ENCODE assay signal across 1 cellular context in the genomic region with DNA sequence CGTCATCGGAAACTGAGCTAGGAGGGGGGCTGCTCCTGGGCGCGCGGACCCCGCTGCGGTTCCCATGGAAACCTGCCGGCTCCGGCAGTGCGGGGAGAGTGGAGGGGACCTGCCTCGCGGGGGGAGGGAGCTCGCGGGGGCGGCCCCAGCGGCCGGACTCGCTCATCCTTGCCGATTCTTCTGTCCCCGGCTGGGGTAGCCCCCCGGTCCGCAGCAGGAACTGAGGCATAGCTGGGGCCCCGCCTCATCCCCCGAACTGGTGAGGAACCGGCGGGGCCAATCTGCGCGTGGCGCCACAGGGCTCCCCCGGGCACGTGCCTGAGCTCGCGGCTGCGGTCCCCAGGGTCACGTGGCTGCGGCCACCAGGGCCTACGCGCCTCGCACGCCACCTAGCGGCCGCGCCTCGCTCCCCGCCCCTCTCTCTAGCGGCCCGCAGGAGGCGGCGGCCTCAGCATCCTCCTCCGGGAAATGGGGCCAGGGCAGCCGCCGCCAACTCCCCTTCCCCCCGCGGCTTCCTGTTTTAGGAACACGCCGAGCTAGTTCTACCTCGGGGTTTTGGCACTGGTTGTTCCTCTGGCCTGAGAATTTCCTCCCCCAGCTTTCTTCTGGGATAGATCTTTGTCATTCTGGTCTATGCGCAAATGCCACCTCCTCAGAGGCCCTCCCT.
TF ChIP-seq lines count a peak whose summit lies in the region.

No MANE protein-coding gene starts in this region.

TF ChIP-seq in HepG2, 621 proteins besides CTCF, POLR2A, EP300 and RAD21 (continued from another document and continues in another):
- 0 out of 2 replicates have a peak, but pooled peaks have one; percentile 30 for TF ChIP-seq ZFAT (CRISPR knock-in tag; conservative IDR thresholded peaks at IDR 0.05)
- TF ChIP-seq, protein P1, sequence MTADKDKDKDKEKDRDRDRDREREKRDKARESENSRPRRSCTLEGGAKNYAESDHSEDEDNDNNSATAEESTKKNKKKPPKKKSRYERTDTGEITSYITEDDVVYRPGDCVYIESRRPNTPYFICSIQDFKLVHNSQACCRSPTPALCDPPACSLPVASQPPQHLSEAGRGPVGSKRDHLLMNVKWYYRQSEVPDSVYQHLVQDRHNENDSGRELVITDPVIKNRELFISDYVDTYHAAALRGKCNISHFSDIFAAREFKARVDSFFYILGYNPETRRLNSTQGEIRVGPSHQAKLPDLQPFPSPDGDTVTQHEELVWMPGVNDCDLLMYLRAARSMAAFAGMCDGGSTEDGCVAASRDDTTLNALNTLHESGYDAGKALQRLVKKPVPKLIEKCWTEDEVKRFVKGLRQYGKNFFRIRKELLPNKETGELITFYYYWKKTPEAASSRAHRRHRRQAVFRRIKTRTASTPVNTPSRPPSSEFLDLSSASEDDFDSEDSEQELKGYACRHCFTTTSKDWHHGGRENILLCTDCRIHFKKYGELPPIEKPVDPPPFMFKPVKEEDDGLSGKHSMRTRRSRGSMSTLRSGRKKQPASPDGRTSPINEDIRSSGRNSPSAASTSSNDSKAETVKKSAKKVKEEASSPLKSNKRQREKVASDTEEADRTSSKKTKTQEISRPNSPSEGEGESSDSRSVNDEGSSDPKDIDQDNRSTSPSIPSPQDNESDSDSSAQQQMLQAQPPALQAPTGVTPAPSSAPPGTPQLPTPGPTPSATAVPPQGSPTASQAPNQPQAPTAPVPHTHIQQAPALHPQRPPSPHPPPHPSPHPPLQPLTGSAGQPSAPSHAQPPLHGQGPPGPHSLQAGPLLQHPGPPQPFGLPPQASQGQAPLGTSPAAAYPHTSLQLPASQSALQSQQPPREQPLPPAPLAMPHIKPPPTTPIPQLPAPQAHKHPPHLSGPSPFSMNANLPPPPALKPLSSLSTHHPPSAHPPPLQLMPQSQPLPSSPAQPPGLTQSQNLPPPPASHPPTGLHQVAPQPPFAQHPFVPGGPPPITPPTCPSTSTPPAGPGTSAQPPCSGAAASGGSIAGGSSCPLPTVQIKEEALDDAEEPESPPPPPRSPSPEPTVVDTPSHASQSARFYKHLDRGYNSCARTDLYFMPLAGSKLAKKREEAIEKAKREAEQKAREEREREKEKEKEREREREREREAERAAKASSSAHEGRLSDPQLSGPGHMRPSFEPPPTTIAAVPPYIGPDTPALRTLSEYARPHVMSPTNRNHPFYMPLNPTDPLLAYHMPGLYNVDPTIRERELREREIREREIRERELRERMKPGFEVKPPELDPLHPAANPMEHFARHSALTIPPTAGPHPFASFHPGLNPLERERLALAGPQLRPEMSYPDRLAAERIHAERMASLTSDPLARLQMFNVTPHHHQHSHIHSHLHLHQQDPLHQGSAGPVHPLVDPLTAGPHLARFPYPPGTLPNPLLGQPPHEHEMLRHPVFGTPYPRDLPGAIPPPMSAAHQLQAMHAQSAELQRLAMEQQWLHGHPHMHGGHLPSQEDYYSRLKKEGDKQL (CRISPR knock-in tag; IDR thresholded peaks at IDR 0.05; ENCODE audit: low read depth) = no peak
- TF ChIP-seq MLX (CRISPR knock-in tag; IDR thresholded peaks at IDR 0.05) = peak; percentile 76; the same call in 1 of the 2 replicates
- 0 out of 2 replicates have a peak, but pooled peaks have one; percentile 41 for TF ChIP-seq TP53 (CRISPR knock-in tag; conservative IDR thresholded peaks at IDR 0.05)
- TF ChIP-seq PCBP1 (IDR thresholded peaks at IDR 0.05; ENCODE audit: borderline replicate concordance, low read depth, low read length) = no peak
- peak; percentile 37; the same call in 1 of the 2 replicates for TF ChIP-seq DR1 (CRISPR knock-in tag; IDR thresholded peaks at IDR 0.05)
- TF ChIP-seq ZNF17 (CRISPR knock-in tag; IDR thresholded peaks at IDR 0.05) = no peak
- TF ChIP-seq KDM1A (CRISPR knock-in tag; IDR thresholded peaks at IDR 0.05) = peak; percentile 91
- TF ChIP-seq, protein P2, sequence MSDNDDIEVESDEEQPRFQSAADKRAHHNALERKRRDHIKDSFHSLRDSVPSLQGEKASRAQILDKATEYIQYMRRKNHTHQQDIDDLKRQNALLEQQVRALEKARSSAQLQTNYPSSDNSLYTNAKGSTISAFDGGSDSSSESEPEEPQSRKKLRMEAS (IDR thresholded peaks at IDR 0.05) = peak; percentile 99
- no peak for TF ChIP-seq ZNF660 (CRISPR knock-in tag; IDR thresholded peaks at IDR 0.05; ENCODE audit: borderline replicate concordance, low read depth)
- TF ChIP-seq ZNF572 (CRISPR knock-in tag; IDR thresholded peaks at IDR 0.05) = no peak
- no peak for TF ChIP-seq ZNF543 (CRISPR knock-in tag; IDR thresholded peaks at IDR 0.05)
- TF ChIP-seq ZFP37 (CRISPR knock-in tag; IDR thresholded peaks at IDR 0.05; ENCODE audit: borderline replicate concordance) = peak; percentile 74; the same call in 1 of the 2 replicates
- peak; percentile 48; the same call in 1 of the 2 replicates for TF ChIP-seq ZBTB25 (CRISPR knock-in tag; IDR thresholded peaks at IDR 0.05)
- TF ChIP-seq SALL2 (CRISPR knock-in tag; IDR thresholded peaks at IDR 0.05) = peak; percentile 95
- TF ChIP-seq, protein P3, sequence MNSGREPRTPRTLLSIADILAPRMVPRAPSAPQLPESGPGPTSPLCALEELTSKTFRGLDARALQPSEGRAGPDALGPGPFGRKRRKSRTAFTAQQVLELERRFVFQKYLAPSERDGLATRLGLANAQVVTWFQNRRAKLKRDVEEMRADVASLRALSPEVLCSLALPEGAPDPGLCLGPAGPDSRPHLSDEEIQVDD (CRISPR knock-in tag; IDR thresholded peaks at IDR 0.05; ENCODE audit: borderline replicate concordance) = peak; percentile 88; the same call in 1 of the 2 replicates
- TF ChIP-seq MAF1 (CRISPR knock-in tag; IDR thresholded peaks at IDR 0.05; ENCODE audit: borderline replicate concordance) = 0 out of 2 replicates have a peak, but pooled peaks have one; percentile 59
- no peak for TF ChIP-seq SOX13 (IDR thresholded peaks at IDR 0.05)
- peak in 1 of 2 experiments; percentile 45; a peak in 1 of 4 replicates for TF ChIP-seq SOX13 (CRISPR knock-in tag; conservative IDR thresholded peaks at IDR 0.05 in 1 of 2, IDR thresholded peaks at IDR 0.05 in 1 of 2)
- 0 out of 2 replicates have a peak, but pooled peaks have one; percentile 31 for TF ChIP-seq ZNF577 (CRISPR knock-in tag; IDR thresholded peaks at IDR 0.05; ENCODE audit: borderline replicate concordance, low read depth)
- TF ChIP-seq, protein P4, sequence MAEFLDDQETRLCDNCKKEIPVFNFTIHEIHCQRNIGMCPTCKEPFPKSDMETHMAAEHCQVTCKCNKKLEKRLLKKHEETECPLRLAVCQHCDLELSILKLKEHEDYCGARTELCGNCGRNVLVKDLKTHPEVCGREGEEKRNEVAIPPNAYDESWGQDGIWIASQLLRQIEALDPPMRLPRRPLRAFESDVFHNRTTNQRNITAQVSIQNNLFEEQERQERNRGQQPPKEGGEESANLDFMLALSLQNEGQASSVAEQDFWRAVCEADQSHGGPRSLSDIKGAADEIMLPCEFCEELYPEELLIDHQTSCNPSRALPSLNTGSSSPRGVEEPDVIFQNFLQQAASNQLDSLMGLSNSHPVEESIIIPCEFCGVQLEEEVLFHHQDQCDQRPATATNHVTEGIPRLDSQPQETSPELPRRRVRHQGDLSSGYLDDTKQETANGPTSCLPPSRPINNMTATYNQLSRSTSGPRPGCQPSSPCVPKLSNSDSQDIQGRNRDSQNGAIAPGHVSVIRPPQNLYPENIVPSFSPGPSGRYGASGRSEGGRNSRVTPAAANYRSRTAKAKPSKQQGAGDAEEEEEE (CRISPR knock-in tag; IDR thresholded peaks at IDR 0.05; ENCODE audit: borderline replicate concordance) = no peak
- no peak; the same call in 1 of the 2 replicates for TF ChIP-seq NFYB (CRISPR knock-in tag; IDR thresholded peaks at IDR 0.05)
- no peak for TF ChIP-seq ZBTB20 (CRISPR knock-in tag; IDR thresholded peaks at IDR 0.05; ENCODE audit: borderline replicate concordance, low read depth)
- 0 out of 2 replicates have a peak, but pooled peaks have one; percentile 69 for TF ChIP-seq DNMT3B (CRISPR knock-in tag; conservative IDR thresholded peaks at IDR 0.05)
- no peak for TF ChIP-seq ZNF598 (CRISPR knock-in tag; IDR thresholded peaks at IDR 0.05; ENCODE audit: borderline replicate concordance)
- TF ChIP-seq MXD4 (CRISPR knock-in tag; IDR thresholded peaks at IDR 0.05) = peak; percentile 74
- no peak for TF ChIP-seq SMARCE1 (IDR thresholded peaks at IDR 0.05; ENCODE audit: borderline replicate concordance)
- no peak for TF ChIP-seq PITX1 (CRISPR knock-in tag; IDR thresholded peaks at IDR 0.05)
- TF ChIP-seq HOMEZ (CRISPR knock-in tag; IDR thresholded peaks at IDR 0.05; ENCODE audit: low read depth) = no peak
- TF ChIP-seq NFIC (IDR thresholded peaks at IDR 0.05; ENCODE audit: low read length) = no peak
- TF ChIP-seq ZNF446 (CRISPR knock-in tag; IDR thresholded peaks at IDR 0.05) = no peak
- no peak for TF ChIP-seq ZNF512B (CRISPR knock-in tag; IDR thresholded peaks at IDR 0.05; ENCODE audit: borderline replicate concordance)
- no peak for TF ChIP-seq ZNF333 (CRISPR knock-in tag; IDR thresholded peaks at IDR 0.05; ENCODE audit: borderline replicate concordance)
- 0 out of 2 replicates have a peak, but pooled peaks have one; percentile 13 for TF ChIP-seq HDAC1 (CRISPR knock-in tag; IDR thresholded peaks at IDR 0.05)
- TF ChIP-seq ATAD3A (CRISPR knock-in tag; IDR thresholded peaks at IDR 0.05) = no peak
- no peak for TF ChIP-seq ELF1 (CRISPR knock-in tag; IDR thresholded peaks at IDR 0.05)
- peak; percentile 92 for TF ChIP-seq ZNF225 (CRISPR knock-in tag; IDR thresholded peaks at IDR 0.05)
- TF ChIP-seq HNRNPL (IDR thresholded peaks at IDR 0.05; ENCODE audit: low read depth, low read length) = no peak
- no peak for TF ChIP-seq ZNF335 (CRISPR knock-in tag; IDR thresholded peaks at IDR 0.05)
- no peak for TF ChIP-seq HMGXB3 (CRISPR knock-in tag; IDR thresholded peaks at IDR 0.05; ENCODE audit: borderline replicate concordance)
- peak; percentile 72 for TF ChIP-seq KLF6 (CRISPR knock-in tag; IDR thresholded peaks at IDR 0.05)
